8 cellular contexts compared by ENCODE assay signal in genomic region chr10:71920146-71920539, GRCh38. TPM values are rescaled to one million over a fixed set of nuclear protein-coding genes. Genes with fewer than 3 reads are reported as not detected.
DNase-seq lines count a peak whose midpoint lies in the region; TF ChIP-seq lines count a peak whose summit lies in the region.
"Not testable (repeated sequence)": the region's sequence is repeated elsewhere in the genome, so short reads cannot be mapped to it uniquely, and the experiment has no call there.

No MANE protein-coding gene starts in this region.

- no CpG with 5 or more reads among the region's 5 CpGs for WGBS in mesendoderm (ENCODE audit: extremely low coverage, insufficient coverage, low lambda C conversion rate)

- H4K8ac ChIP-seq in mesendoderm (ENCODE audit: low read depth, low read length): not testable (repeated sequence)

- not testable (repeated sequence) for H3K9me3 Mint-ChIP-seq in Calu3 (ENCODE audit: low read depth, unreplicated experiment)

- H3K9ac ChIP-seq in colonic mucosa (ENCODE audit: low read depth in 2 of 2, low read length in 2 of 2): peak overlapping the region in 1 of 2 donors; percentile 23
- not testable (repeated sequence) for H3K9ac ChIP-seq in mesendoderm (ENCODE audit: low read length); skeletal muscle satellite cell (ENCODE audit: low read depth, low read length)

- intact Hi-C loops in Calu3 (cut with micrococcal nuclease; ENCODE audit: unreplicated experiment): loop anchor here (1.0 kb wide), 1 partner anchor 50 kb away; no protein-coding TSS in a partner anchor
- intact Hi-C loops in colonic mucosa (cut with DNase I); vagina (cut with DNase I): not testable (repeated sequence)

- not testable (repeated sequence) for TF ChIP-seq CTCF in Calu3 (IDR thresholded peaks at IDR 0.05; ENCODE audit: unreplicated experiment); WERI-Rb-1 (IDR thresholded peaks at IDR 0.05; ENCODE audit: low read depth, low read length); colonic mucosa (IDR thresholded peaks at IDR 0.05); fibroblast of villous mesenchyme (IDR thresholded peaks at IDR 0.05; ENCODE audit: insufficient read depth, low read depth, low read length); vagina (IDR thresholded peaks at IDR 0.05)

- H3K27ac Mint-ChIP-seq in Calu3 (ENCODE audit: unreplicated experiment): not testable (repeated sequence)

- not testable (repeated sequence) for H3K79me2 ChIP-seq in mesendoderm (ENCODE audit: control insufficient read depth, insufficient read depth, low read length)

- H3K4me2 ChIP-seq in mesendoderm (ENCODE audit: low read length): not testable (repeated sequence)
- peak overlapping the region; percentile 70 for H3K4me2 ChIP-seq in skeletal muscle satellite cell (ENCODE audit: low read length)

- H4K5ac ChIP-seq in mesendoderm (ENCODE audit: low read length): not testable (repeated sequence)

- H3K4me3 ChIP-seq in WERI-Rb-1 (ENCODE audit: low read depth, low read length); colonic mucosa; mesendoderm (ENCODE audit: low read length); skeletal muscle satellite cell (ENCODE audit: low read length): not testable (repeated sequence)
- H3K4me3 ChIP-seq in fibroblast of villous mesenchyme (ENCODE audit: low read depth, low read length): peak overlapping the region; percentile 9
- H3K4me3 ChIP-seq in vagina: peak overlapping the region in 1 of 2 donors; percentile 5

- peak overlapping the region; percentile 54; the same call in 1 of the 2 replicates for H3K27ac ChIP-seq in WERI-Rb-1
- peak overlapping the region; percentile 68 for H3K27ac ChIP-seq in colonic mucosa
- H3K27ac ChIP-seq in mesendoderm (ENCODE audit: low read depth, low read length): not testable (repeated sequence)
- peak overlapping the region; percentile 66 for H3K27ac ChIP-seq in vagina

- not testable (repeated sequence) for H3K27me3 ChIP-seq in WERI-Rb-1 (ENCODE audit: insufficient read depth, low read depth, severe bottlenecking); colonic mucosa; mesendoderm (ENCODE audit: insufficient read depth, low read length, poor library complexity); vagina
- H3K27me3 ChIP-seq in skeletal muscle satellite cell (ENCODE audit: control insufficient read depth, insufficient read depth, low read length): peaks cover 20% of the 10 kb centered on the region

- H3K79me1 ChIP-seq in mesendoderm (ENCODE audit: low read length): not testable (repeated sequence)

- CTCF ChIA-PET in Calu3 (lab: Charles Lee): interaction anchor here (0.6 to 1.3 kb wide), 2 partner anchors 11 to 129 kb away, joined by 4 to 9 read pairs; no protein-coding TSS in a partner anchor

- BruUV-seq in Calu3 (replicated peaks; lab: Mats Ljungman, UMichigan): not testable (repeated sequence)

- H3K9me3 ChIP-seq in WERI-Rb-1 (ENCODE audit: severe bottlenecking); colonic mucosa; skeletal muscle satellite cell (replicated peaks; ENCODE audit: low read length); vagina: not testable (repeated sequence)

- H2AK5ac ChIP-seq in mesendoderm (ENCODE audit: low read length): not testable (repeated sequence)

- not testable (repeated sequence) for H3K18ac ChIP-seq in mesendoderm (ENCODE audit: low read length)

- H3K4me1 ChIP-seq in colonic mucosa; mesendoderm (ENCODE audit: control insufficient read depth, low read depth, low read length): not testable (repeated sequence)
- H3K4me1 ChIP-seq in skeletal muscle satellite cell (ENCODE audit: control insufficient read depth, insufficient read depth, low read length): peaks cover 20% of the 10 kb centered on the region
- H3K4me1 ChIP-seq in vagina: peaks cover 40% of the 10 kb centered on the region

- H3K27me3 Mint-ChIP-seq in Calu3 (ENCODE audit: unreplicated experiment): not testable (repeated sequence)

- not testable (repeated sequence) for TF ChIP-seq POLR2A in vagina (IDR thresholded peaks at IDR 0.05)

- not testable (repeated sequence) for H3K23ac ChIP-seq in mesendoderm (ENCODE audit: low read length)

- H2BK15ac ChIP-seq in mesendoderm (replicated peaks; ENCODE audit: low read depth): not testable (repeated sequence)

- H3K36me3 Mint-ChIP-seq in Calu3 (ENCODE audit: insufficient read depth, unreplicated experiment): not testable (repeated sequence)

- H2BK120ac ChIP-seq in mesendoderm (ENCODE audit: low read depth, low read length): not testable (repeated sequence)

- H3K56ac ChIP-seq in mesendoderm (ENCODE audit: low read length): not testable (repeated sequence)

- H3K4me1 Mint-ChIP-seq in Calu3 (ENCODE audit: low read depth, unreplicated experiment): peaks cover 25% of the 10 kb centered on the region

- not testable (repeated sequence) for H3K4ac ChIP-seq in mesendoderm (ENCODE audit: low read depth, low read length)

- not testable (repeated sequence) for H3K36me3 ChIP-seq in WERI-Rb-1; colonic mucosa; mesendoderm (ENCODE audit: control insufficient read depth, insufficient read depth, low read length); skeletal muscle satellite cell (ENCODE audit: insufficient read depth, low read length); vagina

- peak overlapping the region; percentile 4 for H3K4me3 Mint-ChIP-seq in Calu3 (ENCODE audit: low read depth, unreplicated experiment)

- DNase-seq in Calu3; WERI-Rb-1; vagina (ENCODE audit: extremely low spot score in 2 of 2): not testable (repeated sequence)
- peak; percentile 53 for DNase-seq in NCI-H82 treated with DMSO at 0.1 percent for 48 hours (lab: John Stamatoyannopoulos, UW; ENCODE audit: unreplicated experiment)
- DNase-seq in colonic mucosa: peak; percentile 37
- DNase-seq in fibroblast of villous mesenchyme (ENCODE audit: low read depth): peak; percentile 31
- DNase-seq in mesendoderm: peak; percentile 31

- H2BK5ac ChIP-seq in mesendoderm (ENCODE audit: low read length): not testable (repeated sequence)

RNA-seq across cellular contexts. Expression of gene CHST3, which starts 44.1 kb away (rescaled TPM):
- total RNA-seq in Calu3 (2022): 14.3 and 32.4 TPM in 2 replicates
- total RNA-seq in colonic mucosa: 1 to 10 TPM; 2.5 to 3.4 TPM
- 37.4 and 58.3 TPM in 2 replicates for total RNA-seq in fibroblast of villous mesenchyme
- polyA plus RNA-seq in mesendoderm (2013, experiment 1 of 2): 4.9 TPM
- polyA plus RNA-seq in mesendoderm (2013, experiment 2 of 2): 4.9 TPM
- 19.3 and 25.3 TPM in 2 replicates for total RNA-seq in skeletal muscle satellite cell (2012; rRNA removed)
- total RNA-seq in vagina: 26.0 TPM
